In genomic region chr12:39682689-39683477, GRCh38 we compare ENCODE assay signal across 14 cellular contexts.
DNase-seq lines count a peak whose midpoint lies in the region; ATAC-seq and TF ChIP-seq lines count a peak whose summit lies in the region.
"Had no signal": no experiment of that assay in that cellular context is flagged by ENCODE, and none has a peak within 500 bp of the region (broad histone marks: within the 10 kb centered on the region; RNA-seq: fewer than 3 reads in every experiment).

No MANE protein-coding gene starts in this region.

- CTCF ChIA-PET in activated CD8-positive, alpha-beta T cell treated with anti-CD3 and anti-CD28 coated beads for 36 hours (lab: Charles Lee) = interaction anchor here (1.4 to 1.6 kb wide), 2 partner anchors 9 to 13 kb away, joined by 4 read pairs; no protein-coding TSS in a partner anchor

- H3K27me3 Mint-ChIP-seq in activated CD8-positive, alpha-beta T cell treated with anti-CD3 and anti-CD28 coated beads for 36 hours = no peaks in the 10 kb centered on the region
- peaks cover under 1 to 8% of the 10 kb centered on the region in 2 donors for H3K27me3 Mint-ChIP-seq in natural killer cell (ENCODE audit: low read depth in 2 of 2)

- H3K9me3 Mint-ChIP-seq in activated CD8-positive, alpha-beta T cell treated with anti-CD3 and anti-CD28 coated beads for 36 hours = peaks cover 18% of the 10 kb centered on the region
- no peaks in the 10 kb centered on the region for H3K9me3 Mint-ChIP-seq in natural killer cell

- H3K4me1 Mint-ChIP-seq in activated CD8-positive, alpha-beta T cell treated with anti-CD3 and anti-CD28 coated beads for 36 hours (ENCODE audit: low read depth) = peaks cover 29% of the 10 kb centered on the region
- H3K4me1 Mint-ChIP-seq in natural killer cell = peaks cover 23 to 27% of the 10 kb centered on the region in 2 donors
- H3K4me1 Mint-ChIP-seq: neural progenitor cell had no signal

- POLR2A ChIA-PET in activated CD8-positive, alpha-beta T cell treated with anti-CD3 and anti-CD28 coated beads for 36 hours (lab: Charles Lee) = no interaction called here

- intact Hi-C loops in activated CD8-positive, alpha-beta T cell treated with anti-CD3 and anti-CD28 coated beads for 36 hours (cut with micrococcal nuclease) = loop anchor here (5.0 kb wide), 1 partner anchor 61 kb away; no protein-coding TSS in a partner anchor
- intact Hi-C loops in natural killer cell (cut with micrococcal nuclease) = no loop called here

- peak overlapping the region; percentile 88 for H3K27ac Mint-ChIP-seq in activated CD8-positive, alpha-beta T cell treated with anti-CD3 and anti-CD28 coated beads for 36 hours
- peak overlapping the region; percentile 87 to 88 for H3K27ac Mint-ChIP-seq in natural killer cell
- H3K27ac Mint-ChIP-seq: neural progenitor cell had no signal

- peak overlapping the region; percentile 74 for H3K4me3 Mint-ChIP-seq in activated CD8-positive, alpha-beta T cell treated with anti-CD3 and anti-CD28 coated beads for 36 hours
- H3K4me3 Mint-ChIP-seq in natural killer cell = peak overlapping the region; percentile 81
- H3K4me3 Mint-ChIP-seq: neural progenitor cell had no signal

- peak; percentile 76 to 77 for ATAC-seq in activated CD4-positive, CD25-positive, alpha-beta regulatory T cell treated with anti-CD3 and anti-CD28 coated beads, Interleukin-2, amount 50 U/mL, for 24 hours
- ATAC-seq in activated CD8-positive, alpha-beta T cell treated with anti-CD3 and anti-CD28 coated beads for 36 hours = peak; percentile 75
- ATAC-seq in natural killer cell = peak; percentile 57 to 85 (median 84)

- no peak for TF ChIP-seq CTCF in activated CD8-positive, alpha-beta T cell treated with anti-CD3 and anti-CD28 coated beads for 36 hours (IDR thresholded peaks at IDR 0.05)
- no peak for TF ChIP-seq CTCF in natural killer cell (IDR thresholded peaks at IDR 0.05)

- peaks cover 14% of the 10 kb centered on the region for H3K36me3 Mint-ChIP-seq in activated CD8-positive, alpha-beta T cell treated with anti-CD3 and anti-CD28 coated beads for 36 hours (ENCODE audit: low read depth)
- no peaks in the 10 kb centered on the region for H3K36me3 Mint-ChIP-seq in natural killer cell
- H3K36me3 Mint-ChIP-seq: neural progenitor cell had no signal

- no peak for DNase-seq in activated CD4-positive, CD25-positive, alpha-beta regulatory T cell treated with anti-CD3 and anti-CD28 coated beads, Interleukin-2, amount 50 U/mL, for 72 hours
- peak; percentile 7 for DNase-seq in H4 (ENCODE audit: low spot score)
- no peak for DNase-seq in activated CD8-positive, alpha-beta T cell treated with anti-CD3 and anti-CD28 coated beads for 36 hours
- no peak for DNase-seq in natural killer cell
- no peak for DNase-seq in ureter (ENCODE audit: low spot score)
- no peak for DNase-seq in putamen (ENCODE audit: low spot score)
- DNase-seq in activated gamma-delta T cell treated with Interleukin-2 at 50 U/mL for 16 hours = no peak
- DNase-seq: 8988T, amniotic stem cell, colonic mucosa, NCI-H1694 treated with DMSO at 0.1 percent for 48 hours, NCI-H526 treated with DMSO at 0.1 percent for 48 hours had no signal
